In the genomic region with DNA sequence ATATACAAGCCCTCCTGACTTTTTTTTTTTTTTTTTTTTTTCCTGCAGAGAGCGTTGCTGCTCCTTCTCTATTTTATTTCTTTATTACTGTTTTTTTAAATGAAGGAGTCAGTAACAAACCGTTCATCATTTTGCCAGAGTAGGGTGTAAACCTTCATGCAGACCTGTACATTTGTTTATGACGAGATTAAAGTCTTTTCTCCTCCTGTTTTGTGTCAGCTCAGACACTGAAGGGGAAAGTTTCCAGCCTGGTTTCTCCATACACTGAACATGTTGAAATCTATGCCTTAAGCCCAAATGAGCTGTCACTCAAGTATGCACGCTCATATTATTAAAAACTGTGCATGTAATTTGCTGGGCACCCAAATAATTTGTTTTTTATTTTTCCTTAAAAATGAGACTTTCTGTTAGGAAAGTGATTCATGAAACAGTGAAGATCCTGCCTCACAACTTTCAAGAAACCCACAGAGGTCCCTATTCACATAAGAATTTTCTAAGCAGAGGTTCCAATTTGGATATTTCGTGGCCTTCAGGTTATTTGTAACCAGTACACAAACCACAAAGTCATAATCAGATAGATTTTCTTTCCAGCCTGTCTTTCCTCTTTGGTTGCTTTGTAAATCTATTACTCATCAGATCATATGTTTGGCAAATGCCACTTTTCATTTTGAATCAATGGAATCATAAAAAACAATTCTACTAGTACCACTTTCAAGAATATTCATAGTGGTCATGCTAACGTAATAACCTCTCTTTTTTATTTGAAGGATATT, we compare ENCODE assay signal across 14 cellular contexts.
"Had no signal": no experiment of that assay in that cellular context is flagged by ENCODE, and none has a peak within 500 bp of the region (broad histone marks: within the 10 kb centered on the region; RNA-seq: fewer than 3 reads in every experiment).

No MANE protein-coding gene starts in this region.

- H3K4me3 ChIP-seq: heart right ventricle, lower lobe of right lung, ovary, sigmoid colon, spleen, thyroid gland had no signal

- H3K36me3 ChIP-seq: heart right ventricle, lower lobe of right lung, ovary, sigmoid colon, spleen, thyroid gland had no signal

- DNase-seq: aorta; cerebellar nuclear complex; effector memory CD4-positive, alpha-beta T cell; heart right ventricle; left cardiac atrium; lower lobe of right lung; ovary; SHP77 treated with DMSO at 0.1 percent for 48 hours; sigmoid colon; spleen; thyroid gland had no signal

- H3K27ac Mint-ChIP-seq: dendritic cell treated with granulocyte-macrophage colony-stimulating factor and Interleukin-4, amounts not matched to agents 40 ng/mL and 50 ng/mL, for 4 days had no signal

- ATAC-seq: heart right ventricle, left cardiac atrium, lower lobe of right lung, SK-N-SH treated with all-trans-retinoic acid at 6 μM for 48 hours had no signal

- H3K9me3 ChIP-seq: heart right ventricle, lower lobe of right lung, ovary, sigmoid colon, spleen, thyroid gland had no signal

- H3K4me3 Mint-ChIP-seq: dendritic cell treated with granulocyte-macrophage colony-stimulating factor and Interleukin-4, amounts not matched to agents 40 ng/mL and 50 ng/mL, for 4 days; neural crest cell had no signal

- H3K4me1 ChIP-seq: heart right ventricle, lower lobe of right lung, spleen had no signal
